9 cellular contexts compared by ENCODE assay signal in the genomic region with DNA sequence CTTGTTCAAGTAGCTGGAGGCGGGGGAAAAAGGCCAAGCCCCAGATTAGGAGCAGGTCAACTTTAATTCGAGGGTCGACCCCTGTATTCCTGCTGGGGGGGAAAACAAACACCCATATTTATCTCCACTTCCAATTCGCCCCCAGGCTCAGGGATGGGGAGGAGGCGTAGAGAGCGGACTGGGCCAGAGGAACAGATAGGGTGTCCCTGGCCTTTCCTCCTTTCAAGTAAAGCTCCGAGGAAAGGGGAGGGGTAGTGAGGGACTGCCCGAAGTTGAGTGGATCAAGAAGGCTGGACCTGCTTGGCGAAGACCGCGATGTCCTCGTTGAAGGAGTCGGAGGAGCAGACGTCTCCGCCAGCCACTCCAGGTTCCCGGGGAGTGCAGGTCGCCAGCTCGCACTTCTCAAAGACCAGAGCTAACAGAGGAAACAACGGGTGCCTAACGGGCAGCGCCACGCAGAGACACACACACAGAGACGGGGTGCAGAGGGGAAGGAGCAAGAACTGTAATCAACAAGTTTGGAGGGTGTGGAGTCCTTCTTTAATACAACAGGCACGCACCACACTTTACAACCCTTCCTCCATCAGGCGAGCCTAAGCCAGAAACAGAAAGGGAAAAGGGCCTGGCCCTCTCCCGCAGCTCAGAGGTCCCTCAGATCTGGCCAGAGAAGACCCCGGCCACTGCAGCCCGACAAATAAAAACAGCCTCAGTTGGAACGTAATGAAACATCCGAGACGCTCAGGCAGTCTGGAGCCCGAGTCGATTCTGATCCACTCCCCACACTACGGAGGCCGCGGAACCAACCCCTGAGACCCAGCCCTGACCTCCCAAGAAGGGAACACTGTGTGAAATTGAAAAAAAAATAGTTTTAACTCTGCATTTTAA. TPM values are rescaled to one million over a fixed set of nuclear protein-coding genes. Genes with fewer than 3 reads are reported as not detected.
DNase-seq lines count a peak whose midpoint lies in the region; TF ChIP-seq lines count a peak whose summit lies in the region.
"Had no signal": no experiment of that assay in that cellular context is flagged by ENCODE, and none has a peak within 500 bp of the region (broad histone marks: within the 10 kb centered on the region; RNA-seq: fewer than 3 reads in every experiment).

No MANE protein-coding gene starts in this region.

- H3K27me3 Mint-ChIP-seq in IgD-negative memory B cell: peaks cover 68% of the 10 kb centered on the region

- DNase-seq in coronary artery (ENCODE audit: low spot score) (no peak), kidney glomerular epithelial cell (lab: John Stamatoyannopoulos, UW) (peak; percentile 17), testis (peak; percentile 46), epidermal melanocyte (ENCODE audit: insufficient read length, low spot score) (no peak), NCI-H748 (lab: John Stamatoyannopoulos, UW; ENCODE audit: unreplicated experiment) (no peak), DMS53 treated with DMSO at 0.1 percent for 48 hours (lab: John Stamatoyannopoulos, UW; ENCODE audit: unreplicated experiment) (no peak)

- peaks cover 3% of the 10 kb centered on the region for H3K36me3 Mint-ChIP-seq in IgD-negative memory B cell

- H3K27ac Mint-ChIP-seq in IgD-negative memory B cell: peak overlapping the region in 1 of 3 donors; percentile 57
- H3K27ac Mint-ChIP-seq: dendritic cell treated with granulocyte-macrophage colony-stimulating factor and Interleukin-4, amounts not matched to agents 40 ng/mL and 50 ng/mL, for 4 days had no signal

- H3K27me3 ChIP-seq in testis: no peaks in the 10 kb centered on the region

- peaks cover 9% of the 10 kb centered on the region for H3K4me1 ChIP-seq in testis

- TF ChIP-seq CTCF in coronary artery (IDR thresholded peaks at IDR 0.05) (no peak), testis (IDR thresholded peaks at IDR 0.05) (no peak)

- H3K4me3 ChIP-seq in coronary artery (peak overlapping the region; percentile 93), testis (peak overlapping the region; percentile 77 to 82)

- peak overlapping the region in 3 of 4 donors; percentile 17 to 81 (median 81) for H3K4me3 Mint-ChIP-seq in IgD-negative memory B cell
- H3K4me3 Mint-ChIP-seq: dendritic cell treated with granulocyte-macrophage colony-stimulating factor and Interleukin-4, amounts not matched to agents 40 ng/mL and 50 ng/mL, for 4 days had no signal

- peaks cover 0 to 12% (median 0%) of the 10 kb centered on the region in 3 donors for H3K9me3 Mint-ChIP-seq in IgD-negative memory B cell
- H3K9me3 Mint-ChIP-seq: dendritic cell treated with granulocyte-macrophage colony-stimulating factor and Interleukin-4, amounts not matched to agents 40 ng/mL and 50 ng/mL, for 4 days had no signal

- whole genome bisulfite sequencing in testis, 2 donors: 19 to 22% methylated on average over 36 of the region's 36 CpGs

- H3K9me3 ChIP-seq in testis: no peaks in the 10 kb centered on the region

- intact Hi-C loops in testis (cut with DNase I; ENCODE audit: low total_unique reads): no loop called here

- H3K27ac ChIP-seq in coronary artery (peak overlapping the region; percentile 90 to 98), testis (peak overlapping the region; percentile 85 to 94)

- H3K36me3 ChIP-seq in testis (ENCODE audit: low read depth, missing control alignments): no peaks in the 10 kb centered on the region

- no peak for TF ChIP-seq POLR2A in testis (IDR thresholded peaks at IDR 0.05)

- peaks cover 9 to 15% (median 14%) of the 10 kb centered on the region in 3 donors for H3K4me1 Mint-ChIP-seq in IgD-negative memory B cell

RNA-seq across cellular contexts. Expression of a gene that starts 4.1 kb away (rescaled TPM):
- polyA plus RNA-seq in IgD-negative memory B cell (not detected), testis (ENCODE audit: insufficient read depth, low read depth, low replicate concordance) (7.0 TPM)
- total RNA-seq in testis: 10 to 100 TPM; 15.7 to 19.4 TPM
- total RNA-seq: T-helper 1 cell treated with Interleukin-12 subunit alpha and Interleukin-12 subunit beta and Interleukin-4 antibody, amounts not matched to agents 30 ng/mL and 1 ng/mL, for 36 hours had no signal

Comparison
In these comparisons a context has a peak if more than half of its experiments do, and no peak if none do; other contexts are left out.
1. DNase-seq: peak in kidney glomerular epithelial cell (single experiment) and testis (single experiment); none in coronary artery (single experiment), epidermal melanocyte (single experiment), NCI-H748 (single experiment) and DMS53 treated with DMSO at 0.1 percent for 48 hours (single experiment).